Comparison of ENCODE assay signal across 8 cellular contexts in genomic region chr4:75555294-75556164, GRCh38. TPM values are rescaled to one million over a fixed set of nuclear protein-coding genes. Genes with fewer than 3 reads are reported as not detected.
A peak's percentile ranks its signal among the peaks of the same experiment; 100 is the strongest.
DNase-seq lines count a peak whose midpoint lies in the region; ATAC-seq, FAIRE-seq and TF ChIP-seq lines count a peak whose summit lies in the region.
"Had no signal": no experiment of that assay in that cellular context is flagged by ENCODE, and none has a peak within 500 bp of the region (broad histone marks: within the 10 kb centered on the region; RNA-seq: fewer than 3 reads in every experiment).

ODAPH (plus strand) TSS chr4:75556066; CDS start chr4:75556083, 17 bp downstream.

- H3K4me1 ChIP-seq in MM.1S (ENCODE audit: low read length) (peaks cover 19% of the 10 kb centered on the region), mammary epithelial cell (ENCODE audit: insufficient read depth, low read length) (peaks cover 17% of the 10 kb centered on the region), right cardiac atrium (ENCODE audit: control insufficient read depth, insufficient read depth, low read length) (no peaks in the 10 kb centered on the region)

- H3K9me3 ChIP-seq in MM.1S (replicated peaks; ENCODE audit: insufficient read depth, low read length) (no peaks in the 10 kb centered on the region), mammary epithelial cell (replicated peaks; ENCODE audit: insufficient read depth, low read length) (no peaks in the 10 kb centered on the region), right cardiac atrium (ENCODE audit: control insufficient read depth, low read length) (no peaks in the 10 kb centered on the region)

- H3K36me3 ChIP-seq in H7 (replicated peaks; ENCODE audit: control insufficient read depth, insufficient read depth, low read length) (no peaks in the 10 kb centered on the region), MM.1S (replicated peaks; ENCODE audit: insufficient read depth, low read length) (no peaks in the 10 kb centered on the region), mammary epithelial cell (ENCODE audit: insufficient read depth, low read length) (no peaks in the 10 kb centered on the region)

- H3F3A ChIP-seq in MM.1S (ENCODE audit: insufficient read depth, low read length): peaks cover 16% of the 10 kb centered on the region

- TF ChIP-seq CTCF in MM.1S (IDR thresholded peaks at IDR 0.05; ENCODE audit: low read length) (peak; percentile 38), mammary epithelial cell (conservative IDR thresholded peaks at IDR 0.05 in 1 of 2, IDR thresholded peaks at IDR 0.05 in 1 of 2; ENCODE audit: extremely low read depth in 1 of 2, insufficient read depth in 1 of 2, low read depth in 1 of 2, low read length in 2 of 2) (peak; percentile 24 to 29)

- no TSS peak for BruUV-seq in mammary epithelial cell (replicated peaks; lab: Mats Ljungman, UMichigan)

- H3K4me3 ChIP-seq in H7 (ENCODE audit: insufficient read depth, low read depth, low read length) (no peak within 1 kb of the TSS), MM.1S (ENCODE audit: low read length) (peak within 1 kb of the TSS; percentile 60), mammary epithelial cell (replicated peaks in 1 of 3; ENCODE audit: insufficient read depth in 1 of 3, low read depth in 2 of 3, low read length in 3 of 3) (peak within 1 kb of the TSS in 2 of 3 experiments; percentile 11 to 33), right cardiac atrium (ENCODE audit: low read length) (no peak within 1 kb of the TSS)

- in situ Hi-C loops in mammary epithelial cell (cut with MboI; ENCODE audit: low sequenced_read_pairs in 2 of 2): no loop called here

- CTCF ChIA-PET in mammary epithelial cell (lab: Charles Lee; ENCODE audit: low non-redundant PET): no interaction called here

- no peaks in the 10 kb centered on the region for H4K20me1 ChIP-seq in MM.1S (ENCODE audit: insufficient read depth, low read length)
- H4K20me1 ChIP-seq in mammary epithelial cell (ENCODE audit: insufficient read depth, low read length): no peaks in the 10 kb centered on the region

- 17% methylated on average over 9 of the region's 9 CpGs for WGBS in mammary epithelial cell (ENCODE audit: low coverage, missing lambda C conversion rate)
- WGBS in right cardiac atrium: 70% methylated on average over 9 of the region's 9 CpGs

- H3K9ac ChIP-seq in MM.1S (ENCODE audit: low read length) (peak within 1 kb of the TSS; percentile 44; the same call in 1 of the 2 replicates), mammary epithelial cell (ENCODE audit: insufficient read depth, low read length) (no peak within 1 kb of the TSS)

- ATAC-seq in GM18861 (IDR thresholded peaks at IDR 0.05; ENCODE audit: unreplicated experiment): peak; percentile 95
- no peak for ATAC-seq in right cardiac atrium

- peak; percentile 66 for FAIRE-seq in urothelium cell line (lab: Jason Lieb, UNC)

- H2AFZ ChIP-seq in MM.1S (ENCODE audit: low read length): peak within 1 kb of the TSS; percentile 86
- peak within 1 kb of the TSS; percentile 81 for H2AFZ ChIP-seq in mammary epithelial cell (ENCODE audit: low read depth, low read length)

- H3K9me2 ChIP-seq in MM.1S (replicated peaks; ENCODE audit: insufficient read depth, low read length): no peaks in the 10 kb centered on the region

- intact Hi-C loops in mammary epithelial cell (cut with micrococcal nuclease) (loop anchor here (1.0 to 5.0 kb wide), 2 partner anchors 11 to 43 kb away; partner anchors contain the start of genes RCHY1 and THAP6), right cardiac atrium (cut with DNase I) (no loop called here)

- H3K4me2 ChIP-seq in MM.1S (ENCODE audit: low read depth, low read length): peak within 1 kb of the TSS; percentile 78
- H3K4me2 ChIP-seq in mammary epithelial cell (ENCODE audit: insufficient read depth, low read depth, low read length): peak within 1 kb of the TSS; percentile 81

- no peaks in the 10 kb centered on the region for H3K27me3 ChIP-seq in H7 (ENCODE audit: control insufficient read depth, insufficient read depth, low read length)
- H3K27me3 ChIP-seq in MM.1S (replicated peaks; ENCODE audit: insufficient read depth, low read length): no peaks in the 10 kb centered on the region
- H3K27me3 ChIP-seq in mammary epithelial cell (ENCODE audit: insufficient read depth, low read length): no peaks in the 10 kb centered on the region
- H3K27me3 ChIP-seq in right cardiac atrium (ENCODE audit: control insufficient read depth, insufficient read depth): no peaks in the 10 kb centered on the region

- dilution Hi-C loops in mammary epithelial cell (cut with HindIII; ENCODE audit: low sequenced_read_pairs): no loop called here

- DNase-seq in H7 (peak; percentile 35), MM.1S (peak; percentile 86), mammary epithelial cell (peak; percentile 90), urothelium cell line (ENCODE audit: low spot score) (peak; percentile 81), right cardiac atrium (no peak), anterior cingulate cortex (lab: John Stamatoyannopoulos, UW) (no peak)
- DNase-seq: natural killer cell had no signal

- H3K27ac ChIP-seq in MM.1S (ENCODE audit: low read length): peak within 1 kb of the TSS; percentile 75; the same call in 1 of the 2 replicates
- peak within 1 kb of the TSS; percentile 30 for H3K27ac ChIP-seq in mammary epithelial cell (ENCODE audit: insufficient read depth, low read depth, low read length)
- H3K27ac ChIP-seq in right cardiac atrium (ENCODE audit: low read length): no peak within 1 kb of the TSS

- H3K79me2 ChIP-seq in MM.1S (ENCODE audit: low read length) (no peaks in the 10 kb centered on the region), mammary epithelial cell (ENCODE audit: insufficient read depth, low read length) (no peaks in the 10 kb centered on the region)

RNA-seq across cellular contexts. Expression of gene ODAPH, which starts in this region (rescaled TPM):
- total RNA-seq in H7 (2014; rRNA removed; shearing (Covaris generic)): not detected in 2 replicates
- not detected for total RNA-seq in mammary epithelial cell
- 0.10 TPM for polyA plus RNA-seq in mammary epithelial cell
- polyA minus RNA-seq in mammary epithelial cell: not detected
- not detected for total RNA-seq in right cardiac atrium
- not detected for polyA plus RNA-seq in right cardiac atrium
- total RNA-seq: natural killer cell had no signal

Comparison
In these comparisons a context has a peak if more than half of its experiments do, and no peak if none do; other contexts are left out.
1. Peak in DNase-seq in H7; RNA of the gene not detected or under 1 TPM.
2. Peak in DNase-seq, H3K4me3 ChIP-seq, H3K27ac ChIP-seq and H3K4me2 ChIP-seq in mammary epithelial cell; RNA of the gene not detected or under 1 TPM.
3. DNase-seq: peak in MM.1S (single experiment) and urothelium cell line (single experiment); none in right cardiac atrium (0 of 3) and anterior cingulate cortex (0 of 58).